ENCODE assay signal across 1 cellular context in the genomic region with DNA sequence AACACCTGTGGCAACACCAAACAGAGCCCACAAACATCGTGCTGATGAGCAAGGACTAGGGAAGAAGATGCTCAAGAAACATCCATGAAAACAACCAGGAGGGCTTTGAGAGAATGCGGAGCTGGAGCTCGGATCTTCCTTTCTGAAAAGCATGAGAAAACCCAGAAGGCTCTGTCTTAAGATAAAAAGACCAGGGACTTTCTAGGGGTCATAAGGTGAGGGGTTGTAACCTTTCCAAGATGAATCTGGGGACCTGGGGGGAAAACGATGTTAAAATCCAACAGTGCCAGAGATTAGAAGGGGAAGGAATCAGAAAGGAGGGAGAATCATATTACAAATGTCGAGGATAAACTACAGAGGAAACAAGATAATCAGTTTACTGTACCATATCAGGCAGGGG.
TF ChIP-seq lines count a peak whose summit lies in the region.

No MANE protein-coding gene starts in this region.

TF ChIP-seq in H1, 55 proteins besides CTCF, POLR2A, EP300 and RAD21 (continued from another document):
- TF ChIP-seq GTF2F1 (IDR thresholded peaks at IDR 0.05; ENCODE audit: borderline replicate concordance, low read depth, low read length) (no peak), CTBP2 (IDR thresholded peaks at IDR 0.05; ENCODE audit: borderline replicate concordance, insufficient read depth, insufficient read length, low read length) (no peak), BCL11A (IDR thresholded peaks at IDR 0.05; ENCODE audit: low read depth in 2 of 2, low read length in 2 of 2) (no peak), HDAC6 (IDR thresholded peaks at IDR 0.05; ENCODE audit: low read depth, low read length) (no peak), GABPA (IDR thresholded peaks at IDR 0.05; ENCODE audit: borderline replicate concordance, insufficient read depth, low read length) (no peak), NANOG (IDR thresholded peaks at IDR 0.05; ENCODE audit: insufficient read depth, low read depth, low read length, poor library complexity, severe bottlenecking) (no peak), BACH1 (IDR thresholded peaks at IDR 0.05; ENCODE audit: low read length) (no peak), SP4 (IDR thresholded peaks at IDR 0.05; ENCODE audit: low read length) (no peak)
- TF ChIP-seq, protein P1, sequence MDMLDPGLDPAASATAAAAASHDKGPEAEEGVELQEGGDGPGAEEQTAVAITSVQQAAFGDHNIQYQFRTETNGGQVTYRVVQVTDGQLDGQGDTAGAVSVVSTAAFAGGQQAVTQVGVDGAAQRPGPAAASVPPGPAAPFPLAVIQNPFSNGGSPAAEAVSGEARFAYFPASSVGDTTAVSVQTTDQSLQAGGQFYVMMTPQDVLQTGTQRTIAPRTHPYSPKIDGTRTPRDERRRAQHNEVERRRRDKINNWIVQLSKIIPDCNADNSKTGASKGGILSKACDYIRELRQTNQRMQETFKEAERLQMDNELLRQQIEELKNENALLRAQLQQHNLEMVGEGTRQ (IDR thresholded peaks at IDR 0.05; ENCODE audit: low read length) = no peak
